ENCODE assay signal across 8 cellular contexts in the genomic region with DNA sequence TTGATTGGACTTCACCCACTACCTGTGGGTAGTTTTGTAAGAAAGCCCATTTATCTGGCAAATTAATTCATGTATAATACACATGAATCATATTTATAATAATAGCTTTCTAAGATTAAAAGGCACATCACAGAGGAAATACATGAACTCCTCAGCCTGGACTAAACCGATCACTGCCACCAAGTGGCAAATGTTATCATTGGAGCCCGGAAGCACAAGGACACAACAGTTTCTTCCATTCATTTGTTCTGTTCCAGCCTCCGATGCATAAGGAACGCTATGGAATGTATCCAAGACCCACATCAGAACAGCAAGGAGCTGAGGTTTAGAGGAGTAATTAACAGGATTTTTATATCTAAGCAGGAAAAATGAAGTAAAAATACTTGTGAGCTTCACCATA. TPM values are rescaled to one million over a fixed set of nuclear protein-coding genes. Genes with fewer than 3 reads are reported as not detected.
DNase-seq lines count a peak whose midpoint lies in the region; ATAC-seq, FAIRE-seq and TF ChIP-seq lines count a peak whose summit lies in the region.

No MANE protein-coding gene starts in this region.

- H3K4me3 ChIP-seq in GM12875 (ENCODE audit: low read depth, low read length) (no peak overlapping the region), spleen (no peak overlapping the region)

- H3K27ac ChIP-seq in RWPE1 (no peak overlapping the region), spleen (no peak overlapping the region)

- POLR2A ChIA-PET in RWPE1 (lab: Yijun Ruan, JAX; ENCODE audit: low non-redundant PET), result no interaction called here

- peak; percentile 28 for FAIRE-seq in frontal cortex (lab: Jason Lieb, UNC)

- intact Hi-C loops in spleen (cut with DNase I; ENCODE audit: low total_unique reads), result no loop called here

- no peaks in the 10 kb centered on the region for H3K27me3 ChIP-seq in spleen (replicated peaks in 1 of 7)

- H3K9me3 ChIP-seq in spleen, result peaks cover 0 to 4% (median 0%) of the 10 kb centered on the region in 8 donors

- H3K4me1 ChIP-seq in spleen, result peaks cover 0 to 35% (median 14%) of the 10 kb centered on the region in 6 donors

- peak; percentile 67 for ATAC-seq in HG03097 (IDR thresholded peaks at IDR 0.05; ENCODE audit: low FRiP score, unreplicated experiment)
- no peak for ATAC-seq in HG02870 (IDR thresholded peaks at IDR 0.05; ENCODE audit: unreplicated experiment)

- peak; percentile 72 to 73 for DNase-seq in AML-193 (lab: John Stamatoyannopoulos, UW)
- DNase-seq in RWPE1 (ENCODE audit: low spot score), result peak; percentile 15
- peak; percentile 28 to 45 for DNase-seq in frontal cortex (ENCODE audit: low spot score in 2 of 2)
- DNase-seq in spleen, result no peak
- DNase-seq in NCI-H128 (lab: John Stamatoyannopoulos, UW; ENCODE audit: unreplicated experiment), result no peak

- CTCF ChIA-PET in RWPE1 (lab: Yijun Ruan, JAX), result interaction anchor here (0.7 kb wide), 1 partner anchor 303 kb away, joined by 3 read pairs; no protein-coding TSS in a partner anchor

- TF ChIP-seq POLR2A in spleen (IDR thresholded peaks at IDR 0.05), result no peak

- H3K36me3 ChIP-seq in spleen, result no peaks in the 10 kb centered on the region

- 9 to 31% (median 13%) methylated on average over 4 of the region's 4 CpGs for WGBS in spleen, 5 donors

- TF ChIP-seq CTCF in GM12875 (IDR thresholded peaks at IDR 0.05; ENCODE audit: borderline replicate concordance, insufficient read depth, low read depth, low read length), result peak; percentile 31; the same call in 1 of the 2 replicates
- TF ChIP-seq CTCF in RWPE1 (conservative IDR thresholded peaks at IDR 0.05; ENCODE audit: low read depth), result 0 out of 2 replicates have a peak, but pooled peaks have one; percentile 14
- peak in 6 of 11 experiments; percentile 21 to 50 (median 30) for TF ChIP-seq CTCF in spleen (IDR thresholded peaks at IDR 0.05 in 8 of 11, conservative IDR thresholded peaks at IDR 0.05 in 3 of 11)

RNA-seq across cellular contexts. Expression of a gene that starts 13.9 kb away (rescaled TPM):
- total RNA-seq in frontal cortex (10.6 TPM), spleen (10 to 100 TPM; 19.2 to 32.2 (median 28.3) TPM)
- 1 to 10 TPM; 1.4 to 2.3 (median 2.2) TPM for polyA plus RNA-seq in spleen

Comparison
In these comparisons a context has a peak if more than half of its experiments do, and no peak if none do; other contexts are left out.
1. DNase-seq: peak in AML-193 (2 of 2), RWPE1 (single experiment) and frontal cortex (2 of 2); none in spleen (single experiment) and NCI-H128 (single experiment).
2. Peak in every context shown above with its lines, with median percentiles within 50 percentile points of each other: CTCF ChIP-seq.